1 cellular context compared by ENCODE assay signal in the genomic region with DNA sequence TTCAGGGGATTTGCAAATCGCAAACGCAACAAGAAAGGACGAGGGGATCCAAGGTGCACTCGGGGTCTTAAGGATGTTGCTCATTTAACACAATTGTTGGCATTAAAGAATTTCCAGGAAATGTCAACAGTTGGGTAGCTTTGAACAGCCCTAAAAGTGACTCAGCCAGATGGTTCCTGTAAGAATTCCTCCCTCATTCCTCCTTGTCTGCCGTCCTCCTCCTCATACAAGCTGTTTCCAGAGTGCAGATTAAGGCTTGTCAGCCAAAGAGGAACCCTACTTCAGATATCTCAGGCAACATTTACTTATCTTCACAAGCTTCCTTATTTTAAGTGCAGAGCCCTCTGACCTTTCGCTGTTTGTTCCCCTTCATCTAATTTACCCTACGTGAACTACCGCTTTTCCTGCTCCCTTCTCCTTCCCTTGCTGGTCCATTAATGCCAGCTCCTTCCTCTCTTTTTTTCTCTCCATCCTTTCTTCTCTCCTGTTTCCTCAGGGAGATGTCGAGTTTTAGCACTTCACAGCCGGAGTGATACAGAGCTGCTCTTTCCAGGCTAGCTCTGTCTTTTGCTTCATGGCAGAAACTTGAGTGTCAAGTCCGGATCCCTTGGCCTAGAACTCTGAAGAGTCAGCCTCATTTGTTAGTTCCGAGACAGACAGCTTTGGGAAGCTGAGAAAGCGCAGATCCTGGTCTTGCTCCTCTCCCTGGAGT.
TF ChIP-seq lines count a peak whose summit lies in the region.

No MANE protein-coding gene starts in this region.

TF ChIP-seq in K562, 482 proteins besides CTCF, POLR2A, EP300 and RAD21 (continued from another document and continues in another):
- TF ChIP-seq, protein P1, sequence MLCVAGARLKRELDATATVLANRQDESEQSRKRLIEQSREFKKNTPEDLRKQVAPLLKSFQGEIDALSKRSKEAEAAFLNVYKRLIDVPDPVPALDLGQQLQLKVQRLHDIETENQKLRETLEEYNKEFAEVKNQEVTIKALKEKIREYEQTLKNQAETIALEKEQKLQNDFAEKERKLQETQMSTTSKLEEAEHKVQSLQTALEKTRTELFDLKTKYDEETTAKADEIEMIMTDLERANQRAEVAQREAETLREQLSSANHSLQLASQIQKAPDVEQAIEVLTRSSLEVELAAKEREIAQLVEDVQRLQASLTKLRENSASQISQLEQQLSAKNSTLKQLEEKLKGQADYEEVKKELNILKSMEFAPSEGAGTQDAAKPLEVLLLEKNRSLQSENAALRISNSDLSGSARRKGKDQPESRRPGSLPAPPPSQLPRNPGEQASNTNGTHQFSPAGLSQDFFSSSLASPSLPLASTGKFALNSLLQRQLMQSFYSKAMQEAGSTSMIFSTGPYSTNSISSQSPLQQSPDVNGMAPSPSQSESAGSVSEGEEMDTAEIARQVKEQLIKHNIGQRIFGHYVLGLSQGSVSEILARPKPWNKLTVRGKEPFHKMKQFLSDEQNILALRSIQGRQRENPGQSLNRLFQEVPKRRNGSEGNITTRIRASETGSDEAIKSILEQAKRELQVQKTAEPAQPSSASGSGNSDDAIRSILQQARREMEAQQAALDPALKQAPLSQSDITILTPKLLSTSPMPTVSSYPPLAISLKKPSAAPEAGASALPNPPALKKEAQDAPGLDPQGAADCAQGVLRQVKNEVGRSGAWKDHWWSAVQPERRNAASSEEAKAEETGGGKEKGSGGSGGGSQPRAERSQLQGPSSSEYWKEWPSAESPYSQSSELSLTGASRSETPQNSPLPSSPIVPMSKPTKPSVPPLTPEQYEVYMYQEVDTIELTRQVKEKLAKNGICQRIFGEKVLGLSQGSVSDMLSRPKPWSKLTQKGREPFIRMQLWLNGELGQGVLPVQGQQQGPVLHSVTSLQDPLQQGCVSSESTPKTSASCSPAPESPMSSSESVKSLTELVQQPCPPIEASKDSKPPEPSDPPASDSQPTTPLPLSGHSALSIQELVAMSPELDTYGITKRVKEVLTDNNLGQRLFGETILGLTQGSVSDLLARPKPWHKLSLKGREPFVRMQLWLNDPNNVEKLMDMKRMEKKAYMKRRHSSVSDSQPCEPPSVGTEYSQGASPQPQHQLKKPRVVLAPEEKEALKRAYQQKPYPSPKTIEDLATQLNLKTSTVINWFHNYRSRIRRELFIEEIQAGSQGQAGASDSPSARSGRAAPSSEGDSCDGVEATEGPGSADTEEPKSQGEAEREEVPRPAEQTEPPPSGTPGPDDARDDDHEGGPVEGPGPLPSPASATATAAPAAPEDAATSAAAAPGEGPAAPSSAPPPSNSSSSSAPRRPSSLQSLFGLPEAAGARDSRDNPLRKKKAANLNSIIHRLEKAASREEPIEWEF (CRISPR knock-in tag; IDR thresholded peaks at IDR 0.05) = no peak
- peak; percentile 82 for TF ChIP-seq CXXC5 (CRISPR knock-in tag; IDR thresholded peaks at IDR 0.05)
- TF ChIP-seq ZNF197 (CRISPR knock-in tag; IDR thresholded peaks at IDR 0.05; ENCODE audit: low read depth) = no peak
- peak; percentile 93 for TF ChIP-seq CBFA2T2 (conservative IDR thresholded peaks at IDR 0.05)
- TF ChIP-seq, protein P2, sequence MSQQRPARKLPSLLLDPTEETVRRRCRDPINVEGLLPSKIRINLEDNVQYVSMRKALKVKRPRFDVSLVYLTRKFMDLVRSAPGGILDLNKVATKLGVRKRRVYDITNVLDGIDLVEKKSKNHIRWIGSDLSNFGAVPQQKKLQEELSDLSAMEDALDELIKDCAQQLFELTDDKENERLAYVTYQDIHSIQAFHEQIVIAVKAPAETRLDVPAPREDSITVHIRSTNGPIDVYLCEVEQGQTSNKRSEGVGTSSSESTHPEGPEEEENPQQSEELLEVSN (IDR thresholded peaks at IDR 0.05; ENCODE audit: borderline replicate concordance in 1 of 2, extremely low read depth in 1 of 2, insufficient read depth in 1 of 2, insufficient read length in 1 of 2, low read depth in 1 of 2, low read length in 1 of 2, poor library complexity in 1 of 2, severe bottlenecking in 1 of 2) = no peak
- TF ChIP-seq, protein P3, sequence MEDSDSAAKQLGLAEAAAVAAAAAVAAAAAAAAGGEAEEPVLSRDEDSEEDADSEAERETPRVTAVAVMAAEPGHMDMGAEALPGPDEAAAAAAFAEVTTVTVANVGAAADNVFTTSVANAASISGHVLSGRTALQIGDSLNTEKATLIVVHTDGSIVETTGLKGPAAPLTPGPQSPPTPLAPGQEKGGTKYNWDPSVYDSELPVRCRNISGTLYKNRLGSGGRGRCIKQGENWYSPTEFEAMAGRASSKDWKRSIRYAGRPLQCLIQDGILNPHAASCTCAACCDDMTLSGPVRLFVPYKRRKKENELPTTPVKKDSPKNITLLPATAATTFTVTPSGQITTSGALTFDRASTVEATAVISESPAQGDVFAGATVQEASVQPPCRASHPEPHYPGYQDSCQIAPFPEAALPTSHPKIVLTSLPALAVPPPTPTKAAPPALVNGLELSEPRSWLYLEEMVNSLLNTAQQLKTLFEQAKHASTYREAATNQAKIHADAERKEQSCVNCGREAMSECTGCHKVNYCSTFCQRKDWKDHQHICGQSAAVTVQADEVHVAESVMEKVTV (CRISPR knock-in tag; IDR thresholded peaks at IDR 0.05) = no peak
- peak; percentile 31 to 63; a peak in 1 of 4 replicates for TF ChIP-seq MAZ (CRISPR knock-in tag; conservative IDR thresholded peaks at IDR 0.05 in 1 of 2, IDR thresholded peaks at IDR 0.05 in 1 of 2)
- TF ChIP-seq DDX20 (tag; IDR thresholded peaks at IDR 0.05; ENCODE audit: low read depth) = no peak
- TF ChIP-seq TAF7 (tag; IDR thresholded peaks at IDR 0.05) = no peak
- no peak for TF ChIP-seq FOXA1 (IDR thresholded peaks at IDR 0.05; ENCODE audit: borderline replicate concordance)
- TF ChIP-seq, protein P4, sequence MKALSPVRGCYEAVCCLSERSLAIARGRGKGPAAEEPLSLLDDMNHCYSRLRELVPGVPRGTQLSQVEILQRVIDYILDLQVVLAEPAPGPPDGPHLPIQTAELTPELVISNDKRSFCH (CRISPR knock-in tag; IDR thresholded peaks at IDR 0.05) = no peak
- TF ChIP-seq, protein P4 (tag; IDR thresholded peaks at IDR 0.05) = peak; percentile 93
- TF ChIP-seq COPS2 (conservative IDR thresholded peaks at IDR 0.05) = no peak
- TF ChIP-seq, protein P5, sequence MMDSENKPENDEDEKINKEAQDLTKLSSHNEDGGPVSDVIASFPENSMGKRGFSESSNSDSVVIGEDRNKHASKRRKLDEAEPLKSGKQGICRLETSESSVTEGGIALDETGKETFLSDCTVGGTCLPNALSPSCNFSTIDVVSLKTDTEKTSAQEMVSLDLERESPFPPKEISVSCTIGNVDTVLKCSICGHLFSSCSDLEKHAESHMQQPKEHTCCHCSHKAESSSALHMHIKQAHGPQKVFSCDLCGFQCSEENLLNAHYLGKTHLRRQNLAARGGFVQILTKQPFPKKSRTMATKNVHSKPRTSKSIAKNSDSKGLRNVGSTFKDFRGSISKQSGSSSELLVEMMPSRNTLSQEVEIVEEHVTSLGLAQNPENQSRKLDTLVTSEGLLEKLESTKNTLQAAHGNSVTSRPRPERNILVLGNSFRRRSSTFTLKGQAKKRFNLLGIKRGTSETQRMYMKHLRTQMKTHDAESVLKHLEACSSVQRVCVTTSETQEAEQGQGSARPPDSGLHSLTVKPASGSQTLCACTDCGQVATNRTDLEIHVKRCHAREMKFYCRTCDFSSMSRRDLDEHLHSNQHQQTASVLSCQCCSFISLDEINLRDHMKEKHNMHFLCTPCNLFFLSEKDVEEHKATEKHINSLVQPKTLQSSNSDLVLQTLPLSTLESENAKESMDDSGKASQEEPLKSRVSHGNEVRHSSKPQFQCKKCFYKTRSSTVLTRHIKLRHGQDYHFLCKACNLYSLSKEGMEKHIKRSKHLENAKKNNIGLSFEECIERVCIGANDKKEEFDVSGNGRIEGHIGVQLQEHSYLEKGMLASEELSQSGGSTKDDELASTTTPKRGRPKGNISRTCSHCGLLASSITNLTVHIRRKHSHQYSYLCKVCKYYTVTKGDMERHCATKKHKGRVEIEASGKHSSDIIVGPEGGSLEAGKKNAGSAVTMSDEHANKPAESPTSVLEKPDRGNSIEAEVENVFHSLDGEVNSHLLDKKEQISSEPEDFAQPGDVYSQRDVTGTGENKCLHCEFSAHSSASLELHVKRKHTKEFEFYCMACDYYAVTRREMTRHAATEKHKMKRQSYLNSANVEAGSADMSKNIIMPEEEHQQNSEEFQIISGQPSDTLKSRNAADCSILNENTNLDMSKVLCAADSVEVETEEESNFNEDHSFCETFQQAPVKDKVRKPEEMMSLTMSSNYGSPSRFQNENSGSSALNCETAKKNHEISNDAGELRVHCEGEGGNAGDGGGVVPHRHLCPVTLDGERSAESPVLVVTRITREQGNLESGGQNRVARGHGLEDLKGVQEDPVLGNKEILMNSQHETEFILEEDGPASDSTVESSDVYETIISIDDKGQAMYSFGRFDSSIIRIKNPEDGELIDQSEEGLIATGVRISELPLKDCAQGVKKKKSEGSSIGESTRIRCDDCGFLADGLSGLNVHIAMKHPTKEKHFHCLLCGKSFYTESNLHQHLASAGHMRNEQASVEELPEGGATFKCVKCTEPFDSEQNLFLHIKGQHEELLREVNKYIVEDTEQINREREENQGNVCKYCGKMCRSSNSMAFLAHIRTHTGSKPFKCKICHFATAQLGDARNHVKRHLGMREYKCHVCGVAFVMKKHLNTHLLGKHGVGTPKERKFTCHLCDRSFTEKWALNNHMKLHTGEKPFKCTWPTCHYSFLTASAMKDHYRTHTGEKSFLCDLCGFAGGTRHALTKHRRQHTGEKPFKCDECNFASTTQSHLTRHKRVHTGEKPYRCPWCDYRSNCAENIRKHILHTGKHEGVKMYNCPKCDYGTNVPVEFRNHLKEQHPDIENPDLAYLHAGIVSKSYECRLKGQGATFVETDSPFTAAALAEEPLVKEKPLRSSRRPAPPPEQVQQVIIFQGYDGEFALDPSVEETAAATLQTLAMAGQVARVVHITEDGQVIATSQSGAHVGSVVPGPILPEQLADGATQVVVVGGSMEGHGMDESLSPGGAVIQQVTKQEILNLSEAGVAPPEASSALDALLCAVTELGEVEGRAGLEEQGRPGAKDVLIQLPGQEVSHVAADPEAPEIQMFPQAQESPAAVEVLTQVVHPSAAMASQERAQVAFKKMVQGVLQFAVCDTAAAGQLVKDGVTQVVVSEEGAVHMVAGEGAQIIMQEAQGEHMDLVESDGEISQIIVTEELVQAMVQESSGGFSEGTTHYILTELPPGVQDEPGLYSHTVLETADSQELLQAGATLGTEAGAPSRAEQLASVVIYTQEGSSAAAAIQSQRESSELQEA (IDR thresholded peaks at IDR 0.05; ENCODE audit: low read depth) = no peak
- TF ChIP-seq CHD2 (IDR thresholded peaks at IDR 0.05; ENCODE audit: low read depth, low read length) = no peak
- no peak for TF ChIP-seq TGIF2 (CRISPR knock-in tag; IDR thresholded peaks at IDR 0.05)
- no peak for TF ChIP-seq HNRNPH1 (optimal IDR thresholded peaks at IDR 0.05; ENCODE audit: low read depth, low read length)
- TF ChIP-seq RFX5 (IDR thresholded peaks at IDR 0.05; ENCODE audit: low read depth, low read length) = no peak
- no peak for TF ChIP-seq BRCA1 (IDR thresholded peaks at IDR 0.05)
- TF ChIP-seq BRCA1 (CRISPR knock-in tag; IDR thresholded peaks at IDR 0.05) = no peak
- no peak for TF ChIP-seq HMG20A (CRISPR knock-in tag; conservative IDR thresholded peaks at IDR 0.05)
- TF ChIP-seq FUS (optimal IDR thresholded peaks at IDR 0.05; ENCODE audit: low read depth, low read length) = no peak
- TF ChIP-seq, protein P6, sequence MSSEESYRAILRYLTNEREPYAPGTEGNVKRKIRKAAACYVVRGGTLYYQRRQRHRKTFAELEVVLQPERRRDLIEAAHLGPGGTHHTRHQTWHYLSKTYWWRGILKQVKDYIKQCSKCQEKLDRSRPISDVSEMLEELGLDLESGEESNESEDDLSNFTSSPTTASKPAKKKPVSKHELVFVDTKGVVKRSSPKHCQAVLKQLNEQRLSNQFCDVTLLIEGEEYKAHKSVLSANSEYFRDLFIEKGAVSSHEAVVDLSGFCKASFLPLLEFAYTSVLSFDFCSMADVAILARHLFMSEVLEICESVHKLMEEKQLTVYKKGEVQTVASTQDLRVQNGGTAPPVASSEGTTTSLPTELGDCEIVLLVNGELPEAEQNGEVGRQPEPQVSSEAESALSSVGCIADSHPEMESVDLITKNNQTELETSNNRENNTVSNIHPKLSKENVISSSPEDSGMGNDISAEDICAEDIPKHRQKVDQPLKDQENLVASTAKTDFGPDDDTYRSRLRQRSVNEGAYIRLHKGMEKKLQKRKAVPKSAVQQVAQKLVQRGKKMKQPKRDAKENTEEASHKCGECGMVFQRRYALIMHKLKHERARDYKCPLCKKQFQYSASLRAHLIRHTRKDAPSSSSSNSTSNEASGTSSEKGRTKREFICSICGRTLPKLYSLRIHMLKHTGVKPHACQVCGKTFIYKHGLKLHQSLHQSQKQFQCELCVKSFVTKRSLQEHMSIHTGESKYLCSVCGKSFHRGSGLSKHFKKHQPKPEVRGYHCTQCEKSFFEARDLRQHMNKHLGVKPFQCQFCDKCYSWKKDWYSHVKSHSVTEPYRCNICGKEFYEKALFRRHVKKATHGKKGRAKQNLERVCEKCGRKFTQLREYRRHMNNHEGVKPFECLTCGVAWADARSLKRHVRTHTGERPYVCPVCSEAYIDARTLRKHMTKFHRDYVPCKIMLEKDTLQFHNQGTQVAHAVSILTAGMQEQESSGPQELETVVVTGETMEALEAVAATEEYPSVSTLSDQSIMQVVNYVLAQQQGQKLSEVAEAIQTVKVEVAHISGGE (CRISPR knock-in tag; IDR thresholded peaks at IDR 0.05) = peak in 1 of 3 experiments; percentile 64; a peak in 1 of 6 replicates
- TF ChIP-seq, protein P7, sequence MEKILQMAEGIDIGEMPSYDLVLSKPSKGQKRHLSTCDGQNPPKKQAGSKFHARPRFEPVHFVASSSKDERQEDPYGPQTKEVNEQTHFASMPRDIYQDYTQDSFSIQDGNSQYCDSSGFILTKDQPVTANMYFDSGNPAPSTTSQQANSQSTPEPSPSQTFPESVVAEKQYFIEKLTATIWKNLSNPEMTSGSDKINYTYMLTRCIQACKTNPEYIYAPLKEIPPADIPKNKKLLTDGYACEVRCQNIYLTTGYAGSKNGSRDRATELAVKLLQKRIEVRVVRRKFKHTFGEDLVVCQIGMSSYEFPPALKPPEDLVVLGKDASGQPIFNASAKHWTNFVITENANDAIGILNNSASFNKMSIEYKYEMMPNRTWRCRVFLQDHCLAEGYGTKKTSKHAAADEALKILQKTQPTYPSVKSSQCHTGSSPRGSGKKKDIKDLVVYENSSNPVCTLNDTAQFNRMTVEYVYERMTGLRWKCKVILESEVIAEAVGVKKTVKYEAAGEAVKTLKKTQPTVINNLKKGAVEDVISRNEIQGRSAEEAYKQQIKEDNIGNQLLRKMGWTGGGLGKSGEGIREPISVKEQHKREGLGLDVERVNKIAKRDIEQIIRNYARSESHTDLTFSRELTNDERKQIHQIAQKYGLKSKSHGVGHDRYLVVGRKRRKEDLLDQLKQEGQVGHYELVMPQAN (IDR thresholded peaks at IDR 0.05; ENCODE audit: borderline replicate concordance) = no peak
- no peak for TF ChIP-seq TRIM28 (IDR thresholded peaks at IDR 0.05)
- TF ChIP-seq XRCC5 (IDR thresholded peaks at IDR 0.05; ENCODE audit: low read depth, low read length) = no peak
